Comparison of ENCODE assay signal across 13 cellular contexts in the genomic region with DNA sequence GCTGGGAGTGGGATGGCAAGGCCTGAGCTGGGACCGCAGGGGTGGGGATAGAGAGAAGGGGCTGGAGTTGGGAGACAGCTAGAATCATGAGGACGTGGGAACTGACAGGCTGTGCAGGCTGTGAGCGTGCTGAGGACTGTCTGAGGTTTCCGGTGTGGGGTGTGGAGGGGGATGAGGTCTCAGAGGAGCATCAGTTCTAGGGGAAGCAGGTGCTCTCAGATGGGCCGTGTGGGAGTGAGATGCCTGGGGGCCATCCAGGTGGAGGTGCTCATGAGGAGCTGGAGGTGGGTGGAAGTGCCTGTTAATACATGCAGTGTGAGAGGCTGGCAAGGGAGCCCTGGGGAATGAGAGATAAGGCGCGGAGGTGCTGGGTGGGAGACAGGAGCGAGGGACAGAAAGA. TPM values are rescaled to one million over a fixed set of nuclear protein-coding genes. Genes with fewer than 3 reads are reported as not detected.
DNase-seq lines count a peak whose midpoint lies in the region; ATAC-seq lines count a peak whose summit lies in the region.
"Had no signal": no experiment of that assay in that cellular context is flagged by ENCODE, and none has a peak within 500 bp of the region (broad histone marks: within the 10 kb centered on the region; RNA-seq: fewer than 3 reads in every experiment).

No MANE protein-coding gene starts in this region.

- H3K36me3 Mint-ChIP-seq in T-cell, result no peaks in the 10 kb centered on the region
- H3K36me3 Mint-ChIP-seq: neural progenitor cell had no signal

- DNase-seq in T-cell, result peak in 33 of 34 experiments; percentile 22 to 64 (median 45)
- DNase-seq in activated naive CD4-positive, alpha-beta T cell treated with Interleukin-2 at 50 U/mL for 16 hours, result peak; percentile 43
- DNase-seq in stimulated activated CD4-positive, alpha-beta T cell treated with anti-CD3 and anti-CD28 coated beads, Interleukin-4, amount 100 ng/mL, for 24 hours, result peak; percentile 35
- DNase-seq in germinal center (ENCODE audit: low spot score), result no peak
- DNase-seq: COR-L47, left ventricle myocardium inferior, NCI-H345, spleen had no signal

- H3K9me3 Mint-ChIP-seq in T-cell, result no peaks in the 10 kb centered on the region
- H3K9me3 Mint-ChIP-seq: neural progenitor cell had no signal

- CTCF ChIA-PET in T-cell (lab: Charles Lee), result interaction anchor here in 1 of 2 donors (1.2 kb wide), 1 partner anchor 12 kb away, joined by 4 read pairs; no protein-coding TSS in a partner anchor

- ATAC-seq in GM19025 (IDR thresholded peaks at IDR 0.05; ENCODE audit: low read depth, unreplicated experiment) (peak; percentile 53), T-cell (replicated peaks in 1 of 4) (peak; percentile 58 to 84 (median 72)), HG03039 (IDR thresholded peaks at IDR 0.05; ENCODE audit: unreplicated experiment) (no peak), GM18867 (IDR thresholded peaks at IDR 0.05; ENCODE audit: unreplicated experiment) (no peak), GM18861 (IDR thresholded peaks at IDR 0.05; ENCODE audit: unreplicated experiment) (no peak)

- no peaks in the 10 kb centered on the region for H3K27me3 Mint-ChIP-seq in T-cell

- POLR2A ChIA-PET in T-cell (lab: Charles Lee), result no interaction called here

- H3K4me3 Mint-ChIP-seq in T-cell, result peak overlapping the region in 2 of 3 donors; percentile 63 to 80
- H3K4me3 Mint-ChIP-seq: neural progenitor cell had no signal

- peak overlapping the region; percentile 86 to 97 for H3K27ac Mint-ChIP-seq in T-cell

- peaks cover 41 to 50% (median 42%) of the 10 kb centered on the region in 3 donors for H3K4me1 Mint-ChIP-seq in T-cell

RNA-seq across cellular contexts. Expression of a gene that starts 27.2 kb away (rescaled TPM):
- total RNA-seq in T-cell, result 1 to 10 TPM in 1 of 5 donors, under 1 TPM in 4; 0.33 to 1.0 (median 0.68) TPM

RNA-seq across cellular contexts. Expression of a gene that starts 50.1 kb away (rescaled TPM):
- total RNA-seq in T-cell, result 10 to 100 TPM; 13.0 to 40.0 (median 25.2) TPM

RNA-seq across cellular contexts. Expression of a gene that starts 55.0 kb away (rescaled TPM):
- 10 to 100 TPM; 19.6 to 35.6 (median 29.9) TPM for total RNA-seq in T-cell

Comparison
In these comparisons a context has a peak if more than half of its experiments do, and no peak if none do; other contexts are left out.
1. ATAC-seq: peak in GM19025 (single experiment) and T-cell (4 of 4); none in HG03039 (single experiment), GM18867 (single experiment) and GM18861 (single experiment).